Comparison of ENCODE assay signal across 10 cellular contexts in the genomic region with DNA sequence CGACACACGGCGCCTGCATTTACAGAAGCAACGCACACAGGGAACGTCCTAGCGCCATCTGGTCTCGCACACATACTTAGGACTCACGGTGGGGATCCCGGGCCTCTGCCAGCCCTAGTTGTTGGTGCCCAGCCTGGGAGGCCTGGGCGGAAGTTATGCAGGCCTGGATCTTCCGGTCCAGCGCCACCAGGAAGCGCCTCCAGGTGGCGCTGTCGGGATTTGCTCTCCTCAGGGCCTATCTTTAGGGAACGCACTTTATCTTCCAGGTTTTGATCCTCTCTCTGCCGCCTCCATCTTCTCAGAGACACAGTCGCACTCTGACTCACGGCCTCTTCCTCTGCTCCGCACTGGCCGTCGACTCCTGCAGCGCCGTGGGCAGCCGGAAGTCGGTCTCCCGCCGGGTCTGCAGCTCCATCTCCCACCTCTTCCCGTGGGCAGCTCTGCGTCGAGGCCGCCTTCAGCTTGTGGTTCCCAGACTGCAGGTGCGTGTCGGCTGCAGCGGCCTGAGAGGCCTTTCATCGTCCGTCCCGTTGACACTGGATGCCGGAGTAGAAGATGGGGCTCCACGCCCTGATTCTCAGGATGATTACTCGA.
DNase-seq lines count a peak whose midpoint lies in the region; ATAC-seq, FAIRE-seq and TF ChIP-seq lines count a peak whose summit lies in the region.
"Had no signal": no experiment of that assay in that cellular context is flagged by ENCODE, and none has a peak within 500 bp of the region (broad histone marks: within the 10 kb centered on the region; RNA-seq: fewer than 3 reads in every experiment).

No MANE protein-coding gene starts in this region.

- peaks cover 21% of the 10 kb centered on the region for H3K27me3 ChIP-seq in upper lobe of right lung

- FAIRE-seq in frontal cortex (lab: Jason Lieb, UNC): no peak

- no peak overlapping the region for H3K4me3 ChIP-seq in upper lobe of right lung

- no peaks in the 10 kb centered on the region for H3K36me3 ChIP-seq in upper lobe of right lung

- DNase-seq in stimulated activated CD4-positive, alpha-beta T cell treated with anti-CD3 and anti-CD28 coated beads, Interleukin-15, amount 100 ng/mL, for 24 hours: peak; percentile 30
- no peak for DNase-seq in stimulated activated CD4-positive, alpha-beta T cell treated with anti-CD3 and anti-CD28 coated beads, Interleukin-4, amount 100 ng/mL, for 1 hour
- DNase-seq in HT-29 (ENCODE audit: low spot score): peak; percentile 33
- peak; percentile 29 to 33 for DNase-seq in activated CD4-positive, alpha-beta T cell treated with anti-CD3 and anti-CD28 coated beads, Interleukin-2, amount 50 U/mL, for 48 hours
- DNase-seq in upper lobe of right lung: no peak
- no peak for DNase-seq in NCI-H2227 (lab: John Stamatoyannopoulos, UW; ENCODE audit: unreplicated experiment)
- no peak for DNase-seq in frontal cortex (ENCODE audit: low spot score in 2 of 2)
- DNase-seq: activated effector memory CD4-positive, alpha-beta T cell treated with Interleukin-2 at 50 U/mL for 16 hours; KG1 had no signal

- TF ChIP-seq CTCF in upper lobe of right lung (IDR thresholded peaks at IDR 0.05): peak; percentile 35

- no peak overlapping the region for H3K27ac ChIP-seq in upper lobe of right lung

- H3K4me1 ChIP-seq in upper lobe of right lung: no peaks in the 10 kb centered on the region

- peak; percentile 54 for ATAC-seq in upper lobe of right lung
- no peak for ATAC-seq in HG03565 (IDR thresholded peaks at IDR 0.05; ENCODE audit: unreplicated experiment)

- intact Hi-C loops in upper lobe of right lung (cut with DNase I): no loop called here

- no peaks in the 10 kb centered on the region for H3K9me3 ChIP-seq in upper lobe of right lung

Comparison
In these comparisons a context has a peak if more than half of its experiments do, and no peak if none do; other contexts are left out.
1. DNase-seq: peak in stimulated activated CD4-positive, alpha-beta T cell treated with anti-CD3 and anti-CD28 coated beads, Interleukin-15, amount 100 ng/mL, for 24 hours (single experiment), HT-29 (single experiment) and activated CD4-positive, alpha-beta T cell treated with anti-CD3 and anti-CD28 coated beads, Interleukin-2, amount 50 U/mL, for 48 hours (2 of 2); none in stimulated activated CD4-positive, alpha-beta T cell treated with anti-CD3 and anti-CD28 coated beads, Interleukin-4, amount 100 ng/mL, for 1 hour (single experiment), upper lobe of right lung (single experiment), NCI-H2227 (single experiment) and frontal cortex (0 of 2).